In genomic region chr6:57793398-57793762, GRCh38 we compare ENCODE assay signal across 8 cellular contexts.
A peak's percentile ranks its signal among the peaks of the same experiment; 100 is the strongest.
DNase-seq lines count a peak whose midpoint lies in the region; ATAC-seq and TF ChIP-seq lines count a peak whose summit lies in the region.
"Not testable (repeated sequence)": the region's sequence is repeated elsewhere in the genome, so short reads cannot be mapped to it uniquely, and the experiment has no call there.

No MANE protein-coding gene starts in this region.

- H3K9me3 ChIP-seq in iPS-20b (ENCODE audit: insufficient read depth, low read depth, low read length) = not testable (repeated sequence)

- not testable (repeated sequence) for H3K4me1 Mint-ChIP-seq in activated naive CD8-positive, alpha-beta T cell treated with anti-CD3 and anti-CD28 coated beads, Interleukin-2, amount 50 U/mL, for 24 hours
- peaks cover 22% of the 10 kb centered on the region for H3K4me1 Mint-ChIP-seq in stimulated activated naive CD8-positive, alpha-beta T cell treated with anti-CD3 and anti-CD28 coated beads, Interleukin-15, amount 100 ng/mL, for 72 hours

- H3K27me3 Mint-ChIP-seq in activated naive CD8-positive, alpha-beta T cell treated with anti-CD3 and anti-CD28 coated beads, Interleukin-2, amount 50 U/mL, for 24 hours = peaks cover 41% of the 10 kb centered on the region
- peaks cover 39% of the 10 kb centered on the region for H3K27me3 Mint-ChIP-seq in stimulated activated naive CD8-positive, alpha-beta T cell treated with anti-CD3 and anti-CD28 coated beads, Interleukin-15, amount 100 ng/mL, for 72 hours

- peak; percentile 33 for ATAC-seq in HG02885 (IDR thresholded peaks at IDR 0.05; ENCODE audit: poor library complexity, unreplicated experiment)
- peak; percentile 24 for ATAC-seq in activated naive CD8-positive, alpha-beta T cell treated with anti-CD3 and anti-CD28 coated beads, Interleukin-2, amount 50 U/mL, for 24 hours
- peak; percentile 59 for ATAC-seq in stimulated activated naive CD8-positive, alpha-beta T cell treated with anti-CD3 and anti-CD28 coated beads, Interleukin-15, amount 100 ng/mL, for 72 hours

- H3K4me3 ChIP-seq in H7 (ENCODE audit: insufficient read depth, low read depth, low read length) (peak overlapping the region; percentile 39; the same call in 1 of the 2 replicates), iPS-20b (ENCODE audit: low read length) (peak overlapping the region; percentile 71; the same call in 1 of the 2 replicates)
- not testable (repeated sequence) for H3K4me3 ChIP-seq in epithelial cell of esophagus (ENCODE audit: low read length)

- H3K4me3 Mint-ChIP-seq in activated naive CD8-positive, alpha-beta T cell treated with anti-CD3 and anti-CD28 coated beads, Interleukin-2, amount 50 U/mL, for 24 hours = not testable (repeated sequence)
- peak overlapping the region; percentile 18 to 26 for H3K4me3 Mint-ChIP-seq in stimulated activated naive CD8-positive, alpha-beta T cell treated with anti-CD3 and anti-CD28 coated beads, Interleukin-15, amount 100 ng/mL, for 72 hours

- H3K27ac ChIP-seq in iPS-20b (ENCODE audit: low read length) = not testable (repeated sequence)

- not testable (repeated sequence) for H3K4me1 ChIP-seq in iPS-20b (ENCODE audit: insufficient read depth, low read length)

- H3K36me3 Mint-ChIP-seq in activated naive CD8-positive, alpha-beta T cell treated with anti-CD3 and anti-CD28 coated beads, Interleukin-2, amount 50 U/mL, for 24 hours (ENCODE audit: low read depth) = not testable (repeated sequence)

- not testable (repeated sequence) for TF ChIP-seq CTCF in epithelial cell of esophagus (IDR thresholded peaks at IDR 0.05; ENCODE audit: insufficient read depth, low read depth, low read length, missing control alignments)

- not testable (repeated sequence) for H3K36me3 ChIP-seq in H7 (replicated peaks; ENCODE audit: control insufficient read depth, insufficient read depth, low read length); iPS-20b (ENCODE audit: insufficient read depth, low read depth, low read length)

- H3K9ac ChIP-seq in iPS-20b (ENCODE audit: low read depth, low read length) = not testable (repeated sequence)

- not testable (repeated sequence) for H3K27ac Mint-ChIP-seq in activated naive CD8-positive, alpha-beta T cell treated with anti-CD3 and anti-CD28 coated beads, Interleukin-2, amount 50 U/mL, for 24 hours
- H3K27ac Mint-ChIP-seq in stimulated activated naive CD8-positive, alpha-beta T cell treated with anti-CD3 and anti-CD28 coated beads, Interleukin-15, amount 100 ng/mL, for 72 hours = peak overlapping the region in 1 of 2 donors; percentile 54

- not testable (repeated sequence) for H3K9me3 Mint-ChIP-seq in activated naive CD8-positive, alpha-beta T cell treated with anti-CD3 and anti-CD28 coated beads, Interleukin-2, amount 50 U/mL, for 24 hours
- H3K9me3 Mint-ChIP-seq in stimulated activated naive CD8-positive, alpha-beta T cell treated with anti-CD3 and anti-CD28 coated beads, Interleukin-15, amount 100 ng/mL, for 72 hours = peaks cover 8 to 17% of the 10 kb centered on the region in 2 donors

- H3K27me3 ChIP-seq in H7 (ENCODE audit: control insufficient read depth, insufficient read depth, low read length) (peaks cover 22% of the 10 kb centered on the region; the same call in 1 of the 2 replicates), iPS-20b (ENCODE audit: insufficient read depth, low read length) (peaks cover 72% of the 10 kb centered on the region)

- DNase-seq in EL (peak; percentile 58), NCI-H774 (lab: John Stamatoyannopoulos, UW) (peak; percentile 46), epithelial cell of esophagus (ENCODE audit: low read depth) (peak; percentile 26)
- not testable (repeated sequence) for DNase-seq in H7; activated naive CD8-positive, alpha-beta T cell treated with anti-CD3 and anti-CD28 coated beads, Interleukin-2, amount 50 U/mL, for 24 hours; stimulated activated naive CD8-positive, alpha-beta T cell treated with anti-CD3 and anti-CD28 coated beads, Interleukin-15, amount 100 ng/mL, for 72 hours
